8 cellular contexts compared by ENCODE assay signal in genomic region chr13:110615322-110616102, GRCh38. TPM values are rescaled to one million over a fixed set of nuclear protein-coding genes. Genes with fewer than 3 reads are reported as not detected.
DNase-seq lines count a peak whose midpoint lies in the region; ATAC-seq and TF ChIP-seq lines count a peak whose summit lies in the region.

NAXD (plus strand) TSS chr13:110615545; CDS start chr13:110615602, 57 bp downstream.

- no peaks in the 10 kb centered on the region for H3K9me3 ChIP-seq in SK-N-SH
- no peaks in the 10 kb centered on the region for H3K9me3 ChIP-seq in testis

- DNase-seq in GM04504 (ENCODE audit: low read depth) = peak; percentile 90
- DNase-seq in HFF-Myc (ENCODE audit: extremely low read depth, low read depth) = peak; percentile 68
- peak; percentile 75 for DNase-seq in NAMALWA (ENCODE audit: low spot score)
- DNase-seq in SK-N-SH = peak; percentile 99
- DNase-seq in glomerular visceral epithelial cell (ENCODE audit: extremely low spot score) = peak; percentile 94
- DNase-seq in omental fat pad (ENCODE audit: low spot score) = peak; percentile 67
- peak; percentile 97 for DNase-seq in testis

- H3K9ac ChIP-seq in SK-N-SH = peak within 1 kb of the TSS; percentile 90

- H3K27ac Mint-ChIP-seq in activated naive CD8-positive, alpha-beta T cell = peak within 1 kb of the TSS; percentile 97

- H3K4me3 ChIP-seq in HFF-Myc (replicated peaks; ENCODE audit: low read depth, low read length) = peak within 1 kb of the TSS; percentile 76
- H3K4me3 ChIP-seq in SK-N-SH (ENCODE audit: low read depth in 2 of 2, low read length in 1 of 2) = peak within 1 kb of the TSS; percentile 87 to 96
- peak within 1 kb of the TSS; percentile 70 to 98 for H3K4me3 ChIP-seq in testis

- H3K4me1 Mint-ChIP-seq in activated naive CD8-positive, alpha-beta T cell (ENCODE audit: low read depth) = peaks cover 36% of the 10 kb centered on the region

- POLR2A ChIA-PET in SK-N-SH (lab: Yijun Ruan, JAX) = interaction anchor here (0.6 to 2.0 kb wide), 5 partner anchors 13 to 100 kb away, joined by 3 to 7 read pairs (median 3); no protein-coding TSS in a partner anchor

- H3F3A ChIP-seq in SK-N-SH (replicated peaks; ENCODE audit: insufficient read depth) = no peaks in the 10 kb centered on the region

- ATAC-seq in omental fat pad (ENCODE audit: low FRiP score) = peak; percentile 86

- peaks cover 51% of the 10 kb centered on the region for H3K79me2 ChIP-seq in SK-N-SH (ENCODE audit: insufficient read depth)

- CTCF ChIA-PET in SK-N-SH (lab: Yijun Ruan, JAX) = interaction anchor here (1.0 to 2.3 kb wide), 6 partner anchors 9 to 160 kb away, joined by 3 to 7 read pairs (median 4); no protein-coding TSS in a partner anchor

- no peak for TF ChIP-seq POLR2A in testis (IDR thresholded peaks at IDR 0.05)

- H3K36me3 Mint-ChIP-seq in activated naive CD8-positive, alpha-beta T cell = peaks cover 4% of the 10 kb centered on the region

- H3K27me3 ChIP-seq in SK-N-SH (ENCODE audit: insufficient read depth) (no peaks in the 10 kb centered on the region), testis (no peaks in the 10 kb centered on the region)

- H3K9me3 Mint-ChIP-seq in activated naive CD8-positive, alpha-beta T cell (ENCODE audit: low read depth) = no peaks in the 10 kb centered on the region

- WGBS in SK-N-SH (ENCODE audit: low lambda C conversion rate) = 1% methylated on average over 18 of the region's 95 CpGs
- WGBS in testis, 2 donors = 1 to 2% methylated on average over 8 to 67 of the region's 95 CpGs

- peak within 1 kb of the TSS; percentile 82 for H3K27ac ChIP-seq in SK-N-SH (ENCODE audit: low read depth in 2 of 2, low read length in 1 of 2)
- H3K27ac ChIP-seq in testis = peak within 1 kb of the TSS; percentile 91 to 95

- H3K9me2 ChIP-seq in SK-N-SH = no peaks in the 10 kb centered on the region

- H3K4me2 ChIP-seq in SK-N-SH = peak within 1 kb of the TSS; percentile 94

- peak within 1 kb of the TSS; percentile 99 for H2AFZ ChIP-seq in SK-N-SH (ENCODE audit: low read depth)

- intact Hi-C loops in testis (cut with DNase I; ENCODE audit: low total_unique reads) = loop anchor here (10.0 kb wide), 1 partner anchor 99 kb away; the partner anchor contains the start of gene ING1

- H3K4me1 ChIP-seq in SK-N-SH (ENCODE audit: control insufficient read depth in 1 of 2, insufficient read depth in 2 of 2, low read depth in 1 of 2, low read length in 1 of 2) (peaks cover 4 to 22% of the 10 kb centered on the region in 2 experiments; a peak in 2 of 4 replicates), testis (peaks cover 25% of the 10 kb centered on the region)

- H3K36me3 ChIP-seq in SK-N-SH (replicated peaks in 1 of 2; ENCODE audit: control insufficient read depth in 1 of 2, insufficient read depth in 2 of 2, low read length in 1 of 2) (no peaks in the 10 kb centered on the region), testis (ENCODE audit: low read depth, missing control alignments) (no peaks in the 10 kb centered on the region)

- no peak for TF ChIP-seq RAD21 in SK-N-SH (IDR thresholded peaks at IDR 0.05; ENCODE audit: low read length)

- H3K4me3 Mint-ChIP-seq in activated naive CD8-positive, alpha-beta T cell = peak within 1 kb of the TSS; percentile 95

- TF ChIP-seq EP300 in SK-N-SH (IDR thresholded peaks at IDR 0.05; ENCODE audit: borderline replicate concordance in 1 of 2, low read depth in 1 of 2, low read length in 1 of 2) = no peak

- no peak for TF ChIP-seq CTCF in HFF-Myc (IDR thresholded peaks at IDR 0.05; ENCODE audit: low read depth, low read length, missing control alignments)
- no peak for TF ChIP-seq CTCF in SK-N-SH (IDR thresholded peaks at IDR 0.05)
- no peak for TF ChIP-seq CTCF in omental fat pad (IDR thresholded peaks at IDR 0.05)
- TF ChIP-seq CTCF in testis (IDR thresholded peaks at IDR 0.05) = no peak

- H4K20me1 ChIP-seq in SK-N-SH (ENCODE audit: insufficient read depth) = peaks cover 40% of the 10 kb centered on the region

- peaks cover under 1% of the 10 kb centered on the region for H3K27me3 Mint-ChIP-seq in activated naive CD8-positive, alpha-beta T cell

TF ChIP-seq in SK-N-SH, 30 proteins besides CTCF, POLR2A, EP300 and RAD21 (continues in another document):
- TF ChIP-seq RFX5 (IDR thresholded peaks at IDR 0.05; ENCODE audit: low read length) (no peak), ZBTB33 (IDR thresholded peaks at IDR 0.05; ENCODE audit: borderline replicate concordance, low read depth) (0 out of 2 replicates have a peak, but pooled peaks have one; percentile 29), SMC3 (IDR thresholded peaks at IDR 0.05; ENCODE audit: low read depth, low read length) (no peak), YY1 (IDR thresholded peaks at IDR 0.05; ENCODE audit: low read depth) (peak; percentile 85), NFIC (IDR thresholded peaks at IDR 0.05; ENCODE audit: borderline replicate concordance) (no peak), EZH2phosphoT487 (IDR thresholded peaks at IDR 0.05; ENCODE audit: borderline replicate concordance, low read depth) (no peak), FOXM1 (IDR thresholded peaks at IDR 0.05; ENCODE audit: low read depth) (no peak), CHD2 (IDR thresholded peaks at IDR 0.05; ENCODE audit: low read length, partially characterized antibody) (peak; percentile 75), RXRA (IDR thresholded peaks at IDR 0.05; ENCODE audit: borderline replicate concordance, low read depth) (no peak), SIN3A (IDR thresholded peaks at IDR 0.05; ENCODE audit: borderline replicate concordance, low read depth, low read length) (0 out of 2 replicates have a peak, but pooled peaks have one; percentile 10), PBX3 (IDR thresholded peaks at IDR 0.05) (peak; percentile 99), REST (IDR thresholded peaks at IDR 0.05; ENCODE audit: low read depth, low read length) (no peak), POLR2AphosphoS5 (IDR thresholded peaks at IDR 0.05; ENCODE audit: low read depth, low read length) (peak; percentile 87), TEAD4 (IDR thresholded peaks at IDR 0.05; ENCODE audit: borderline replicate concordance, insufficient read depth) (no peak), MXI1 (IDR thresholded peaks at IDR 0.05; ENCODE audit: low read depth, low read length) (no peak), JUND (IDR thresholded peaks at IDR 0.05) (no peak)

RNA-seq across cellular contexts. Expression of gene NAXD, which starts in this region (rescaled TPM):
- 32.4 and 39.8 TPM in 2 replicates for polyA plus RNA-seq in SK-N-SH (2012; rRNA removed)
- polyA plus RNA-seq in SK-N-SH (2012; cell fraction: cytosol; rRNA removed) = 19.9 and 25.5 TPM in 2 replicates
- polyA plus RNA-seq in SK-N-SH (2012; cell fraction: nucleus; rRNA removed) = 97.8 and 104 TPM in 2 replicates
- total RNA-seq in omental fat pad = 10 to 100 TPM; 20.4 to 25.8 (median 24.2) TPM
- 10 to 100 TPM; 66.4 to 75.3 TPM for total RNA-seq in testis
- 63.2 TPM for polyA plus RNA-seq in testis (ENCODE audit: insufficient read depth, low read depth, low replicate concordance)

Comparison
In these comparisons a context has a peak if more than half of its experiments do, and no peak if none do; other contexts are left out.
1. Peak in every context shown above with its lines: DNase-seq, ATAC-seq, H3K4me3 ChIP-seq and H3K27ac ChIP-seq.